Comparison of ENCODE assay signal across 22 cellular contexts in the genomic region with DNA sequence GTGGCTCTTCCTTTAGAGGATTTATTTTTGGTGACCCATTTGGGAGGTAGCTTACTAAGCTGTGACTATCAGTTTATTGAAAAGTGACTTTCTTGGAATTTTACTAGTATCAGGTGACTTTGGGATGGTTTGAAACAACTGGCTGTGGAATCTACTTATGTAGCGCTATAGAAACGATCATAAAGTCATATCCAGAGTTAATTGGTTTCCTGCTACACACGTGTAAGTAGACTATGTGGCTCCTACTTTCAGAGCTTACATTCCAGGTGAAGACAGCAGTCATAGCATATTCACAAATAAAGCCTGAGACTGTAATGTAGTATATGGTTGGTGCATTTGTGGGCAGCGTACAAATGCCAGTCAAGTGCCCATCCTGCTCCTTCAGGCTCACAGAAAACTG.
DNase-seq lines count a peak whose midpoint lies in the region; ATAC-seq, FAIRE-seq and TF ChIP-seq lines count a peak whose summit lies in the region.
"Had no signal": no experiment of that assay in that cellular context is flagged by ENCODE, and none has a peak within 500 bp of the region (broad histone marks: within the 10 kb centered on the region; RNA-seq: fewer than 3 reads in every experiment).

No MANE protein-coding gene starts in this region.

- H3K36me3 ChIP-seq in HEK293 (ENCODE audit: control insufficient read depth in 2 of 2, insufficient read depth in 1 of 2, low read length in 2 of 2) (no peaks in the 10 kb centered on the region), hepatocyte (replicated peaks; ENCODE audit: insufficient read depth, low read depth) (no peaks in the 10 kb centered on the region), mucosa of descending colon (ENCODE audit: low read depth) (no peaks in the 10 kb centered on the region), spleen (no peaks in the 10 kb centered on the region)
- H3K36me3 ChIP-seq: BLaER1 had no signal

- H3K4me1 ChIP-seq in HEK293 (ENCODE audit: control insufficient read depth, insufficient read depth, low read length), result no peaks in the 10 kb centered on the region
- no peaks in the 10 kb centered on the region for H3K4me1 ChIP-seq in hepatocyte (ENCODE audit: insufficient read depth)
- peaks cover 6% of the 10 kb centered on the region for H3K4me1 ChIP-seq in mucosa of descending colon (ENCODE audit: low read depth)
- peaks cover 0 to 9% (median 0%) of the 10 kb centered on the region in 6 donors for H3K4me1 ChIP-seq in spleen
- H3K4me1 ChIP-seq: BLaER1, Caco-2 had no signal

- no peaks in the 10 kb centered on the region for H3K9me2 ChIP-seq in hepatocyte (replicated peaks; ENCODE audit: insufficient read depth)

- TF ChIP-seq CTCF in HEK293 (tag by site-specific recombination; IDR thresholded peaks at IDR 0.05), result no peak
- TF ChIP-seq CTCF in hepatocyte (IDR thresholded peaks at IDR 0.05; ENCODE audit: poor library complexity), result no peak
- no peak for TF ChIP-seq CTCF in mucosa of descending colon (IDR thresholded peaks at IDR 0.05)
- TF ChIP-seq CTCF in spleen (IDR thresholded peaks at IDR 0.05 in 8 of 11, conservative IDR thresholded peaks at IDR 0.05 in 3 of 11), result no peak

- H4K20me1 ChIP-seq in hepatocyte (ENCODE audit: insufficient read depth, poor library complexity, severe bottlenecking), result no peaks in the 10 kb centered on the region
- H4K20me1 ChIP-seq: BLaER1 had no signal

- intact Hi-C loops in mucosa of descending colon (cut with DNase I, micrococcal nuclease), result no loop called here
- intact Hi-C loops in spleen (cut with DNase I; ENCODE audit: low total_unique reads), result no loop called here

- POLR2A ChIA-PET in HEK293 (lab: Yijun Ruan, JAX), result no interaction called here

- 88% methylated on average over 4 of the region's 4 CpGs for WGBS in hepatocyte (ENCODE audit: low lambda C conversion rate, missing lambda C conversion rate)
- WGBS in spleen, 5 donors, result 76 to 87% (median 78%) methylated on average over 4 of the region's 4 CpGs

- no peaks in the 10 kb centered on the region for H3K9me3 ChIP-seq in HEK293 (ENCODE audit: control insufficient read depth, insufficient read depth, low read depth, low read length)
- H3K9me3 ChIP-seq in hepatocyte (ENCODE audit: low read depth), result no peaks in the 10 kb centered on the region
- H3K9me3 ChIP-seq in mucosa of descending colon, result no peaks in the 10 kb centered on the region
- H3K9me3 ChIP-seq in spleen, result no peaks in the 10 kb centered on the region
- H3K9me3 ChIP-seq: BLaER1, Caco-2 had no signal

- no peaks in the 10 kb centered on the region for H3K79me2 ChIP-seq in hepatocyte

- no peak for TF ChIP-seq POLR2A in spleen (IDR thresholded peaks at IDR 0.05)

- H3K27me3 ChIP-seq in hepatocyte (peaks cover 4% of the 10 kb centered on the region), spleen (replicated peaks in 1 of 7) (no peaks in the 10 kb centered on the region)
- H3K27me3 ChIP-seq: BLaER1 had no signal

- no peak overlapping the region for H2AFZ ChIP-seq in hepatocyte
- H2AFZ ChIP-seq: GM23248 had no signal

- H3K4me3 ChIP-seq in HEK293 (ENCODE audit: low read depth, low read length), result no peak overlapping the region
- H3K4me3 ChIP-seq in hepatocyte, result no peak overlapping the region
- H3K4me3 ChIP-seq in mucosa of descending colon, result no peak overlapping the region
- H3K4me3 ChIP-seq in spleen, result no peak overlapping the region
- H3K4me3 ChIP-seq: BLaER1, GM23248 had no signal

- no peak overlapping the region for H3K4me2 ChIP-seq in hepatocyte
- H3K4me2 ChIP-seq: BLaER1 had no signal

- peak; percentile 65 for ATAC-seq in mucosa of descending colon
- ATAC-seq: CD8-positive, alpha-beta T cell had no signal

- no peak for FAIRE-seq in GM19239 (lab: Jason Lieb, UNC)
- FAIRE-seq: A204.1, G401.6, GM12892, H1 had no signal

- H3K27ac ChIP-seq in HEK293 (ENCODE audit: extremely low read depth, low read depth, low read length), result no peak overlapping the region
- H3K27ac ChIP-seq in hepatocyte, result peak overlapping the region; percentile 28
- H3K27ac ChIP-seq in spleen, result peak overlapping the region in 7 of 8 donors; percentile 21 to 71 (median 40)
- H3K27ac ChIP-seq: 22Rv1, BLaER1, C4-2B, GM23248 had no signal

- CTCF ChIA-PET in HEK293 (lab: Yijun Ruan, JAX), result no interaction called here

- DNase-seq in hepatocyte (ENCODE audit: low spot score) (no peak), mucosa of descending colon (no peak), spleen (no peak), NCI-H1694 treated with DMSO at 0.1 percent for 48 hours (lab: John Stamatoyannopoulos, UW) (no peak), GM19239 (ENCODE audit: insufficient read length, low spot score) (no peak), OCI-M1 (lab: John Stamatoyannopoulos, UW) (no peak)
- DNase-seq: Caco-2; CD4-positive, CD25-positive, alpha-beta regulatory T cell; CD8-positive, alpha-beta T cell; DMS153; DND-41; GM23248; H7; HCEC 1CT had no signal

TF ChIP-seq in HEK293, 187 proteins besides CTCF, POLR2A, EP300 and RAD21:
- TF ChIP-seq ZNF112 (tag by site-specific recombination; IDR thresholded peaks at IDR 0.05) (no peak), ZNF701 (tag by site-specific recombination; IDR thresholded peaks at IDR 0.05) (no peak), ZNF530 (tag by site-specific recombination; IDR thresholded peaks at IDR 0.05; ENCODE audit: low read depth) (no peak), ZSCAN5A (tag by site-specific recombination; IDR thresholded peaks at IDR 0.05) (no peak), ZSCAN18 (tag by site-specific recombination; IDR thresholded peaks at IDR 0.05) (no peak)
- TF ChIP-seq, protein P1, sequence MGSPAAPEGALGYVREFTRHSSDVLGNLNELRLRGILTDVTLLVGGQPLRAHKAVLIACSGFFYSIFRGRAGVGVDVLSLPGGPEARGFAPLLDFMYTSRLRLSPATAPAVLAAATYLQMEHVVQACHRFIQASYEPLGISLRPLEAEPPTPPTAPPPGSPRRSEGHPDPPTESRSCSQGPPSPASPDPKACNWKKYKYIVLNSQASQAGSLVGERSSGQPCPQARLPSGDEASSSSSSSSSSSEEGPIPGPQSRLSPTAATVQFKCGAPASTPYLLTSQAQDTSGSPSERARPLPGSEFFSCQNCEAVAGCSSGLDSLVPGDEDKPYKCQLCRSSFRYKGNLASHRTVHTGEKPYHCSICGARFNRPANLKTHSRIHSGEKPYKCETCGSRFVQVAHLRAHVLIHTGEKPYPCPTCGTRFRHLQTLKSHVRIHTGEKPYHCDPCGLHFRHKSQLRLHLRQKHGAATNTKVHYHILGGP (tag by site-specific recombination; IDR thresholded peaks at IDR 0.05), result 0 out of 2 replicates have a peak, but pooled peaks have one; percentile 31
TF ChIP-seq in HEK293: peak in this region for 1.
